Comparison of ENCODE assay signal across 24 cellular contexts in genomic region chr1:213681788-213682340, GRCh38.
"Had no signal": no experiment of that assay in that cellular context is flagged by ENCODE, and none has a peak within 500 bp of the region (broad histone marks: within the 10 kb centered on the region; RNA-seq: fewer than 3 reads in every experiment).

No MANE protein-coding gene starts in this region.

- ATAC-seq: effector memory CD8-positive, alpha-beta T cell; esophagus mucosa; gastrocnemius medialis; heart right ventricle; left cardiac atrium; left lung; left ventricle myocardium superior; lower lobe of right lung; mucosa of descending colon had no signal

- H3K4me3 ChIP-seq: colonic mucosa, esophagus squamous epithelium, gastrocnemius medialis, heart right ventricle, left lung, lower lobe of right lung, mucosa of descending colon had no signal

- H3K4me1 ChIP-seq: colonic mucosa, gastrocnemius medialis, heart right ventricle, left lung, lower lobe of right lung had no signal

- DNase-seq: colonic mucosa; cortex of kidney; effector CD8-positive, alpha-beta T cell; effector memory CD8-positive, alpha-beta T cell; endodermal cell; erythroblast; esophagus squamous epithelium; foreskin fibroblast; foreskin melanocyte; gastrocnemius medialis; glutamatergic neuron; head of caudate nucleus; heart right ventricle; hippocampal formation; left cardiac atrium; left lung; left ventricle myocardium superior; lower lobe of right lung; mesenchymal stem cell; mucosa of descending colon had no signal

- H3K27me3 ChIP-seq: colonic mucosa, esophagus squamous epithelium, gastrocnemius medialis, left lung had no signal

- H3K36me3 Mint-ChIP-seq: mesothelial cell of epicardium had no signal

- H3K4me3 Mint-ChIP-seq: dendritic cell treated with granulocyte-macrophage colony-stimulating factor and Interleukin-4, amounts not matched to agents 40 ng/mL and 50 ng/mL, for 4 days; effector memory CD8-positive, alpha-beta T cell; endodermal cell; mesothelial cell of epicardium had no signal

- H3K9me3 Mint-ChIP-seq: endodermal cell, mesothelial cell of epicardium had no signal

- H3K36me3 ChIP-seq: colonic mucosa, esophagus squamous epithelium, gastrocnemius medialis, heart right ventricle, left lung, lower lobe of right lung had no signal

- H3K27ac ChIP-seq: colonic mucosa, epithelial cell of prostate, esophagus squamous epithelium, gastrocnemius medialis, heart right ventricle, left lung, lower lobe of right lung had no signal

- H3K4me1 Mint-ChIP-seq: mesothelial cell of epicardium had no signal

- H3K27me3 Mint-ChIP-seq: dendritic cell treated with granulocyte-macrophage colony-stimulating factor and Interleukin-4, amounts not matched to agents 40 ng/mL and 50 ng/mL, for 4 days; effector memory CD8-positive, alpha-beta T cell had no signal

- H3K27ac Mint-ChIP-seq: dendritic cell treated with granulocyte-macrophage colony-stimulating factor and Interleukin-4, amounts not matched to agents 40 ng/mL and 50 ng/mL, for 4 days; effector memory CD8-positive, alpha-beta T cell; endodermal cell; mesothelial cell of epicardium had no signal

- H3K9me3 ChIP-seq: colonic mucosa, esophagus squamous epithelium, gastrocnemius medialis, heart right ventricle, left lung, lower lobe of right lung, mucosa of descending colon had no signal
